In genomic region chr12:3122841-3123678, GRCh38 we compare ENCODE assay signal across 9 cellular contexts. TPM values are rescaled to one million over a fixed set of nuclear protein-coding genes. Genes with fewer than 3 reads are reported as not detected.
DNase-seq lines count a peak whose midpoint lies in the region; ATAC-seq and TF ChIP-seq lines count a peak whose summit lies in the region.
"Had no signal": no experiment of that assay in that cellular context is flagged by ENCODE, and none has a peak within 500 bp of the region (broad histone marks: within the 10 kb centered on the region; RNA-seq: fewer than 3 reads in every experiment).

No MANE protein-coding gene starts in this region.

- peaks cover 9% of the 10 kb centered on the region for H3K4me1 Mint-ChIP-seq in GM23338

- no peaks in the 10 kb centered on the region; the same call in 1 of the 2 replicates for H4K20me1 ChIP-seq in GM23338 (replicated peaks; ENCODE audit: insufficient read depth)

- no peaks in the 10 kb centered on the region for H3K9me3 ChIP-seq in prostate gland

- H3K27ac Mint-ChIP-seq in GM23338 = no peak overlapping the region

- intact Hi-C loops in prostate gland (cut with DNase I) = loop anchor here (5.0 kb wide), 1 partner anchor 46 kb away; the partner anchor contains the start of gene TSPAN9

- no peaks in the 10 kb centered on the region for H3K9me2 ChIP-seq in GM23338 (ENCODE audit: insufficient read depth)

- no peaks in the 10 kb centered on the region for H3K36me3 Mint-ChIP-seq in GM23338 (ENCODE audit: low read depth)

- H3K36me3 ChIP-seq in GM23338 (ENCODE audit: insufficient read depth) (no peaks in the 10 kb centered on the region), prostate gland (no peaks in the 10 kb centered on the region)

- peak; percentile 63 for ATAC-seq in GM23338
- no peak for ATAC-seq in HG03565 (IDR thresholded peaks at IDR 0.05; ENCODE audit: unreplicated experiment)

- H3K27me3 ChIP-seq in GM23338 (ENCODE audit: insufficient read depth) = no peaks in the 10 kb centered on the region
- H3K27me3 ChIP-seq in prostate gland (replicated peaks; ENCODE audit: insufficient read depth) = no peaks in the 10 kb centered on the region

- no peaks in the 10 kb centered on the region for H3K79me2 ChIP-seq in GM23338 (replicated peaks; ENCODE audit: insufficient read depth)

- H3K4me3 Mint-ChIP-seq in GM23338 = no peak overlapping the region

- H3K27ac ChIP-seq in GM23338 (ENCODE audit: low read depth) (0 out of 2 replicates have a peak overlapping the region, but pooled peaks have one; percentile 26), prostate gland (no peak overlapping the region)

- no peaks in the 10 kb centered on the region for H3K4me1 ChIP-seq in GM23338 (ENCODE audit: insufficient read depth)
- peaks cover 10% of the 10 kb centered on the region for H3K4me1 ChIP-seq in prostate gland (replicated peaks)

- H2AFZ ChIP-seq in GM23338 = no peak overlapping the region

- peaks cover 8% of the 10 kb centered on the region for H3K27me3 Mint-ChIP-seq in GM23338 (ENCODE audit: insufficient read depth, low read depth, poor library complexity)

- no peak overlapping the region for H3K4me3 ChIP-seq in GM23338
- no peak overlapping the region for H3K4me3 ChIP-seq in WI38 (ENCODE audit: low read depth, low read length)
- H3K4me3 ChIP-seq in skeletal muscle cell (ENCODE audit: low read depth, low read length) = no peak overlapping the region
- H3K4me3 ChIP-seq in prostate gland = no peak overlapping the region

- TF ChIP-seq CTCF in GM23338 (conservative IDR thresholded peaks at IDR 0.05; ENCODE audit: low read depth in 2 of 2) = no peak
- peak; percentile 35 for TF ChIP-seq CTCF in WI38 (IDR thresholded peaks at IDR 0.05; ENCODE audit: low read depth, low read length)
- no peak for TF ChIP-seq CTCF in prostate gland (IDR thresholded peaks at IDR 0.05)

- no peaks in the 10 kb centered on the region for H3F3A ChIP-seq in GM23338 (replicated peaks; ENCODE audit: low read depth)

- H3K9me3 Mint-ChIP-seq in GM23338 = no peaks in the 10 kb centered on the region

- DNase-seq in GM23338 (ENCODE audit: low spot score) (peak; percentile 47), glomerular visceral epithelial cell (ENCODE audit: extremely low spot score) (peak; percentile 84), skeletal muscle cell (ENCODE audit: low read depth) (peak; percentile 49), prostate gland (ENCODE audit: low spot score) (no peak), pons (ENCODE audit: low spot score) (no peak)
- no peak for DNase-seq in activated naive CD4-positive, alpha-beta T cell treated with anti-CD3 and anti-CD28 coated beads, Interleukin-2, amount 50 U/mL, for 16 hours
- DNase-seq: stimulated activated CD4-positive, alpha-beta T cell treated with anti-CD3 and anti-CD28 coated beads, Interleukin-1b, Interleukin-23, amount 100 ng/mL, for 48 hours had no signal

- WGBS in prostate gland = 45% methylated on average over 13 of the region's 13 CpGs

- TF ChIP-seq POLR2A in prostate gland (IDR thresholded peaks at IDR 0.05) = no peak

- no peak overlapping the region; the same call in 1 of the 2 replicates for H3K4me2 ChIP-seq in GM23338

TF ChIP-seq in GM23338, 12 proteins besides CTCF, POLR2A, EP300 and RAD21:
- TF ChIP-seq JUNB (IDR thresholded peaks at IDR 0.05; ENCODE audit: unreplicated experiment) = no peak
- no peak for TF ChIP-seq NANOG (IDR thresholded peaks at IDR 0.05; ENCODE audit: borderline replicate concordance)
- no peak for TF ChIP-seq EZH2phosphoT487 (IDR thresholded peaks at IDR 0.05; ENCODE audit: unreplicated experiment)
- no peak for TF ChIP-seq EZH2 (IDR thresholded peaks at IDR 0.05; ENCODE audit: low read depth, unreplicated experiment)
- TF ChIP-seq POLR2AphosphoS5 (IDR thresholded peaks at IDR 0.05; ENCODE audit: low read depth) = no peak
- TF ChIP-seq ETS1 (IDR thresholded peaks at IDR 0.05) = no peak
TF ChIP-seq in GM23338: peak in this region for 0.

RNA-seq across cellular contexts. Expression of gene TSPAN9, which starts 45.9 kb away (rescaled TPM):
- total RNA-seq in GM23338 (2014; rRNA removed; shearing (Covaris generic)) = 17.2 and 31.5 TPM in 2 replicates
- 5.1 and 6.0 TPM in 2 replicates for polyA plus RNA-seq in GM23338 (2016; fragmentation: Nextera tagmentation; extraction: Ambion mirVana)
- total RNA-seq in prostate gland = 10 to 100 TPM; 41.9 to 50.0 TPM

Comparison
In these comparisons a context has a peak if more than half of its experiments do, and no peak if none do; other contexts are left out.
1. DNase-seq: peak in GM23338 (single experiment), glomerular visceral epithelial cell (single experiment) and skeletal muscle cell (single experiment); none in prostate gland (single experiment), activated naive CD4-positive, alpha-beta T cell treated with anti-CD3 and anti-CD28 coated beads, Interleukin-2, amount 50 U/mL, for 16 hours (single experiment) and pons (single experiment).